In the genomic region with DNA sequence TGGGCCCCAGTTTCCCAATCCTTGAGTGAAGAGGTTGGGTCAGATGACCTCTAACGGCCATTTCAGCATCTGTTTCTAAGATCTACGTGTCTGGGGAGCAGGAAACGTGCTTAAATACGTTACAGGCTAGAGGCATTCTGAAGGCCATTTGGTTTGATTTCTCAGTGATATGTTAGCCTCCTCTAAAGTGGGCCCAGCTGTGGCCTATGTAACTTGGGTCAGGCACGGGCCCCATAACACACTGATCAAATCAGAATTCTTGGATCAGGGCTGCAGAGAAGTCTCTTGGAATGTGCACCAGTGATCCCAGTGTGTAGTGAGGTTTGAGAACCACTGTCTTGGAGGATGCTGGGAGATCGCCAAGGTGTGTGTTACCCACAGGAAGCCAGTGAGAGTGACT, we compare ENCODE assay signal across 23 cellular contexts. TPM values are rescaled to one million over a fixed set of nuclear protein-coding genes. Genes with fewer than 3 reads are reported as not detected.
DNase-seq lines count a peak whose midpoint lies in the region; ATAC-seq and TF ChIP-seq lines count a peak whose summit lies in the region.
"Had no signal": no experiment of that assay in that cellular context is flagged by ENCODE, and none has a peak within 500 bp of the region (broad histone marks: within the 10 kb centered on the region; RNA-seq: fewer than 3 reads in every experiment).

No MANE protein-coding gene starts in this region.

- intact Hi-C loops in esophagus squamous epithelium (cut with DNase I), result no loop called here

- H3K79me2 ChIP-seq in GM23338 (replicated peaks; ENCODE audit: insufficient read depth), result no peaks in the 10 kb centered on the region

- H3K27me3 Mint-ChIP-seq in GM23338 (ENCODE audit: insufficient read depth, low read depth, poor library complexity), result peaks cover 5% of the 10 kb centered on the region
- H3K27me3 Mint-ChIP-seq in nephron (ENCODE audit: low read depth), result no peaks in the 10 kb centered on the region

- H3K4me3 ChIP-seq in AG10803 (ENCODE audit: low read length) (no peak overlapping the region), GM23338 (no peak overlapping the region), esophagus squamous epithelium (no peak overlapping the region)
- H3K4me3 ChIP-seq: BLaER1 treated with 17β-estradiol and CSF1 and Interleukin-3, amounts not matched to agents 10 nM and 100 nM; GM12878 had no signal

- ATAC-seq in GM23338, result no peak
- ATAC-seq in GM19395 (IDR thresholded peaks at IDR 0.05; ENCODE audit: unreplicated experiment), result no peak
- ATAC-seq: GM12878, HCT116 had no signal

- peak overlapping the region; percentile 47; the same call in 1 of the 2 replicates for H2AFZ ChIP-seq in GM23338

- H4K20me1 ChIP-seq in GM23338 (replicated peaks; ENCODE audit: insufficient read depth), result no peaks in the 10 kb centered on the region
- H4K20me1 ChIP-seq: BLaER1 treated with 17β-estradiol and CSF1 and Interleukin-3, amounts not matched to agents 10 nM and 100 nM had no signal

- H3K36me3 Mint-ChIP-seq in GM23338 (ENCODE audit: low read depth), result no peaks in the 10 kb centered on the region
- H3K36me3 Mint-ChIP-seq in nephron (ENCODE audit: low read depth), result no peaks in the 10 kb centered on the region
- H3K36me3 Mint-ChIP-seq: CD8-positive, alpha-beta memory T cell had no signal

- WGBS in esophagus squamous epithelium, 2 donors, result 60 to 72% methylated on average over 1 to 6 of the region's 6 CpGs

- H3K4me1 Mint-ChIP-seq in GM23338 (peaks cover 8% of the 10 kb centered on the region; the same call in 2 of the 3 replicates), nephron (no peaks in the 10 kb centered on the region)

- H3K4me1 ChIP-seq in GM23338 (ENCODE audit: insufficient read depth), result no peaks in the 10 kb centered on the region; the same call in 1 of the 2 replicates
- peaks cover 0 to 36% (median 8%) of the 10 kb centered on the region in 3 donors for H3K4me1 ChIP-seq in esophagus squamous epithelium
- H3K4me1 ChIP-seq: BE2C had no signal

- H3K27ac ChIP-seq in GM23338 (ENCODE audit: low read depth) (no peak overlapping the region), esophagus squamous epithelium (peak overlapping the region in 3 of 4 donors; percentile 57 to 80 (median 72))
- H3K27ac ChIP-seq: 22Rv1; BLaER1 treated with 17β-estradiol and CSF1 and Interleukin-3, amounts not matched to agents 10 nM and 100 nM had no signal

- no peak for TF ChIP-seq POLR2A in esophagus squamous epithelium (IDR thresholded peaks at IDR 0.05)

- H3K36me3 ChIP-seq in GM23338 (ENCODE audit: insufficient read depth), result no peaks in the 10 kb centered on the region
- no peaks in the 10 kb centered on the region for H3K36me3 ChIP-seq in esophagus squamous epithelium
- H3K36me3 ChIP-seq: BE2C; BLaER1 treated with 17β-estradiol and CSF1 and Interleukin-3, amounts not matched to agents 10 nM and 100 nM had no signal

- H3F3A ChIP-seq in GM23338 (replicated peaks; ENCODE audit: low read depth), result no peaks in the 10 kb centered on the region

- no peak overlapping the region for H3K4me2 ChIP-seq in GM23338
- H3K4me2 ChIP-seq: BLaER1 treated with 17β-estradiol and CSF1 and Interleukin-3, amounts not matched to agents 10 nM and 100 nM had no signal

- H3K27me3 ChIP-seq in GM23338 (ENCODE audit: insufficient read depth) (no peaks in the 10 kb centered on the region), esophagus squamous epithelium (no peaks in the 10 kb centered on the region)
- H3K27me3 ChIP-seq: BE2C; BLaER1 treated with 17β-estradiol and CSF1 and Interleukin-3, amounts not matched to agents 10 nM and 100 nM had no signal

- H3K9me2 ChIP-seq in GM23338 (ENCODE audit: insufficient read depth), result no peaks in the 10 kb centered on the region

- H3K9me3 ChIP-seq in esophagus squamous epithelium, result no peaks in the 10 kb centered on the region
- H3K9me3 ChIP-seq: BE2C; BLaER1 treated with 17β-estradiol and CSF1 and Interleukin-3, amounts not matched to agents 10 nM and 100 nM had no signal

- H3K9me3 Mint-ChIP-seq in GM23338 (no peaks in the 10 kb centered on the region), nephron (no peaks in the 10 kb centered on the region)
- H3K9me3 Mint-ChIP-seq: CD14-positive monocyte; CD4-positive, alpha-beta T cell; H9 had no signal

- DNase-seq in AG10803 (ENCODE audit: low read depth), result peak; percentile 76
- no peak for DNase-seq in GM23338 (ENCODE audit: low spot score)
- no peak for DNase-seq in esophagus squamous epithelium (lab: John Stamatoyannopoulos, UW)
- DNase-seq in NCI-H2081 (lab: John Stamatoyannopoulos, UW), result no peak
- no peak for DNase-seq in COLO668 (lab: John Stamatoyannopoulos, UW; ENCODE audit: unreplicated experiment)
- no peak for DNase-seq in iPS-NIHi7 (ENCODE audit: extremely low spot score)
- DNase-seq: AML-193; BE2C; Calu3; CD4-positive, alpha-beta T cell; CD8-positive, alpha-beta memory T cell; COR-L47; DND-41; H9 had no signal

- H3K4me3 Mint-ChIP-seq in GM23338 (no peak overlapping the region), nephron (no peak overlapping the region)
- H3K4me3 Mint-ChIP-seq: CD4-positive, alpha-beta T cell; CD8-positive, alpha-beta memory T cell; H9 had no signal

- no peak for TF ChIP-seq CTCF in AG10803 (conservative IDR thresholded peaks at IDR 0.05; ENCODE audit: low read length)
- TF ChIP-seq CTCF in GM23338 (conservative IDR thresholded peaks at IDR 0.05; ENCODE audit: low read depth in 2 of 2), result no peak
- no peak for TF ChIP-seq CTCF in esophagus squamous epithelium (IDR thresholded peaks at IDR 0.05)
- no peak for TF ChIP-seq CTCF in nephron (IDR thresholded peaks at IDR 0.05; ENCODE audit: unreplicated experiment in 3 of 3)

- H3K27ac Mint-ChIP-seq in GM23338, result no peak overlapping the region
- peak overlapping the region in 2 of 3 experiments; percentile 40 to 45 for H3K27ac Mint-ChIP-seq in nephron
- H3K27ac Mint-ChIP-seq: CD4-positive, alpha-beta T cell; CD8-positive, alpha-beta memory T cell had no signal

TF ChIP-seq in GM23338, 12 proteins besides CTCF, POLR2A, EP300 and RAD21:
- TF ChIP-seq EZH2phosphoT487 (IDR thresholded peaks at IDR 0.05; ENCODE audit: unreplicated experiment), result no peak

RNA-seq across cellular contexts. Expression of gene TGM3, which starts 36.1 kb away (rescaled TPM):
- 0.08 TPM in 1 of 2 replicates, not detected in the other for total RNA-seq in GM23338 (2014; rRNA removed; shearing (Covaris generic))
- polyA plus RNA-seq in GM23338 (2016; fragmentation: Nextera tagmentation; extraction: Ambion mirVana), result 0.08 TPM in 1 of 2 replicates, not detected in the other
- 1,000 to 10,000 TPM in 3 of 4 donors, 100 to 1,000 TPM in 1; 626 to 2,995 (median 1,370) TPM for total RNA-seq in esophagus squamous epithelium
- total RNA-seq: Calu3; CD4-positive, alpha-beta T cell; CD8-positive, alpha-beta memory T cell; GM12878; H4; H9 had no signal
- polyA plus RNA-seq: AG04450; CD14-positive monocyte; CD8-positive, alpha-beta memory T cell; GM12878 had no signal

Comparison
In these comparisons a context has a peak if more than half of its experiments do, and no peak if none do; other contexts are left out.
1. RNA of gene TGM3, which starts 36.1 kb away (total RNA-seq): 626 to 2,995 TPM in esophagus squamous epithelium; 0.08 TPM in GM23338; every median in the first group is over 100 times any median in the second.